20 cellular contexts compared by ENCODE assay signal in the genomic region with DNA sequence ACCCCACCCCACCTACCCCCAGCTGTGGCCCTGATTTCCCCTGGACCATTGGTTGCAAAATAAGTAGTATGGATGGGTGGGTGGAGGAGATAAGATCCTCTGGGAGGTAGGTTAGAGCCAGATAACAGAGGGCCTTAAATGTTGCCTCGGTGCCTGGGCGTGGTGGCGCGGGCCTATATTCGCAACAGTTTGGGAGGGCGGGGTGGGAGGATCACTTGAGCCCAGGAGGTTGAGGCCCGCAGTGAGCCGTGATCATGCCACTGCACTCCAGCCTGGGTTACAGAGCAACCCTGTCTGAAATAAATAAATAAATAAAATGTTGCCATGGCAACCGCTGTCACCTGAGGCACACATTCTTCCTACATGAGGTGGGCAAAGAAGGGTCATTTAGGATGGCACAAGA.
"Had no signal": no experiment of that assay in that cellular context is flagged by ENCODE, and none has a peak within 500 bp of the region (broad histone marks: within the 10 kb centered on the region; RNA-seq: fewer than 3 reads in every experiment).

No MANE protein-coding gene starts in this region.

- H3K27ac ChIP-seq: body of pancreas, heart right ventricle, neural progenitor cell, ovary had no signal

- FAIRE-seq: frontal cortex, TTC549, urothelium cell line had no signal

- H3K4me1 ChIP-seq: heart right ventricle had no signal

- H2AFZ ChIP-seq: neural progenitor cell had no signal

- H3K9ac ChIP-seq: neural progenitor cell had no signal

- ATAC-seq: activated naive CD4-positive, alpha-beta T cell treated with anti-CD3 and anti-CD28 coated beads, Interleukin-2, amount 50 U/mL, for 72 hours; activated T-cell treated with anti-CD3 and anti-CD28 coated beads, Interleukin-2, amount 50 U/mL, for 72 hours; body of pancreas; heart right ventricle; left colon; stimulated activated memory B cell treated with anti-CD40 and anti-IgM and Interleukin-4, amounts not matched to agents 10 μg/mL and 1 μg/mL and 100 μg/mL, for 72 hours; T-helper 17 cell had no signal

- DNase-seq: activated CD4-positive, alpha-beta T cell treated with anti-CD3 and anti-CD28 coated beads, Interleukin-2, amount 10 ng/mL, durations not matched to agents 7 days and 5 days; activated CD8-positive, alpha-beta memory T cell treated with anti-CD3 and anti-CD28 coated beads, Interleukin-2, amount 50 U/mL, for 48 hours; activated gamma-delta T cell; activated T-cell treated with anti-CD3 and anti-CD28 coated beads, Interleukin-2, amount 50 U/mL, for 72 hours; amniotic stem cell; body of pancreas; effector memory CD4-positive, alpha-beta T cell; heart right ventricle; left colon; naive B cell; ovary; stimulated activated CD4-positive, alpha-beta T cell treated with anti-CD3 and anti-CD28 coated beads, Interleukin-2, amount 100 ng/mL, for 48 hours; T-helper 17 cell had no signal

- H3K4me2 ChIP-seq: neural progenitor cell had no signal

- H3K4me3 ChIP-seq: body of pancreas, heart right ventricle, neural progenitor cell, ovary had no signal

- H3K4me3 Mint-ChIP-seq: activated CD4-positive, alpha-beta T cell treated with anti-CD3 and anti-CD28 coated beads, Interleukin-2, amount 10 ng/mL, durations not matched to agents 7 days and 5 days; activated T-cell treated with anti-CD3 and anti-CD28 coated beads, Interleukin-2, amount 50 U/mL, for 72 hours; central memory CD8-positive, alpha-beta T cell; neural progenitor cell; stimulated activated memory B cell treated with anti-CD40 and anti-IgM and Interleukin-4, amounts not matched to agents 10 μg/mL and 1 μg/mL and 100 μg/mL, for 72 hours; T-helper 17 cell had no signal

- H3K27me3 Mint-ChIP-seq: activated CD4-positive, alpha-beta T cell treated with anti-CD3 and anti-CD28 coated beads, Interleukin-2, amount 10 ng/mL, durations not matched to agents 7 days and 5 days; naive B cell; stimulated activated memory B cell treated with anti-CD40 and anti-IgM and Interleukin-4, amounts not matched to agents 10 μg/mL and 1 μg/mL and 100 μg/mL, for 72 hours had no signal

- H3K4me1 Mint-ChIP-seq: activated CD4-positive, alpha-beta T cell treated with anti-CD3 and anti-CD28 coated beads, Interleukin-2, amount 10 ng/mL, durations not matched to agents 7 days and 5 days; central memory CD8-positive, alpha-beta T cell; naive B cell; stimulated activated memory B cell treated with anti-CD40 and anti-IgM and Interleukin-4, amounts not matched to agents 10 μg/mL and 1 μg/mL and 100 μg/mL, for 72 hours; T-helper 17 cell had no signal

- H3K36me3 ChIP-seq: heart right ventricle, neural progenitor cell, ovary had no signal

- H3K27me3 ChIP-seq: body of pancreas, neural progenitor cell, ovary had no signal

- H3K36me3 Mint-ChIP-seq: activated naive CD4-positive, alpha-beta T cell treated with anti-CD3 and anti-CD28 coated beads, Interleukin-2, amount 50 U/mL, for 72 hours; naive B cell; neural progenitor cell; stimulated activated memory B cell treated with anti-CD40 and anti-IgM and Interleukin-4, amounts not matched to agents 10 μg/mL and 1 μg/mL and 100 μg/mL, for 72 hours had no signal

- H3K27ac Mint-ChIP-seq: activated CD4-positive, alpha-beta T cell treated with anti-CD3 and anti-CD28 coated beads, Interleukin-2, amount 10 ng/mL, durations not matched to agents 7 days and 5 days; activated naive CD4-positive, alpha-beta T cell treated with anti-CD3 and anti-CD28 coated beads, Interleukin-2, amount 50 U/mL, for 72 hours; activated T-cell treated with anti-CD3 and anti-CD28 coated beads, Interleukin-2, amount 50 U/mL, for 72 hours; neural progenitor cell; stimulated activated memory B cell treated with anti-CD40 and anti-IgM and Interleukin-4, amounts not matched to agents 10 μg/mL and 1 μg/mL and 100 μg/mL, for 72 hours; T-helper 17 cell had no signal

- H3K9me3 Mint-ChIP-seq: central memory CD8-positive, alpha-beta T cell had no signal

- H3K9me3 ChIP-seq: body of pancreas, heart right ventricle, ovary had no signal
